8 cellular contexts compared by ENCODE assay signal in the genomic region with DNA sequence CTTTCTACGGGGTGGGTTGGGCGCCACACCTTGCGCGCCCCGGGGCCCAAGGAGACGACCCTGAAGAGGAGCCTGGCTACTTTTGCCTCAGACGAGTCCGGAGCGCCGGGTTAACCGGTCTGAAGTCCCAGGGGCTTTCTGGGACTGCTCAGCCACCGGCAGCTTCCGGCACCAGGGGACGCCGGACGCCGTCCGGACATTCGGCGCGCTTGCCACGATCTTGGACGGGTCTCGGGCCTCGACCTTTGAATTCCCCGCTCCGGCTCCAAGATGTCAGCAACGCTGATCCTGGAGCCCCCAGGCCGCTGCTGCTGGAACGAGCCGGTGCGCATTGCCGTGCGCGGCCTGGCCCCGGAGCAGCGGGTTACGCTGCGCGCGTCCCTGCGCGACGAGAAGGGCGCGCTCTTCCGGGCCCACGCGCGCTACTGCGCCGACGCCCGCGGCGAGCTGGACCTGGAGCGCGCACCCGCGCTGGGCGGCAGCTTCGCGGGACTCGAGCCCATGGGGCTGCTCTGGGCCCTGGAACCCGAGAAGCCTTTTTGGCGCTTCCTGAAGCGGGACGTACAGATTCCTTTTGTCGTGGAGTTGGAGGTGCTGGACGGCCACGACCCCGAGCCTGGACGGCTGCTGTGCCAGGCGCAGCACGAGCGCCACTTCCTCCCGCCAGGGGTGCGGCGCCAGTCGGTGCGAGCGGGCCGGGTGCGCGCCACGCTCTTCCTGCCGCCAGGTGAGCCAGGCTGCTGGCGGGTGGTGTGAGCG.
A peak's percentile ranks its signal among the peaks of the same experiment; 100 is the strongest.
DNase-seq lines count a peak whose midpoint lies in the region; ATAC-seq and TF ChIP-seq lines count a peak whose summit lies in the region.

TSS of gene ACOT4 (plus strand) at position 184 of the 759 bp plus-strand sequence. CDS start at position 271, 87 bp downstream.

- peak within 1 kb of the TSS; percentile 74 for H3K4me3 ChIP-seq in GM12864 (ENCODE audit: low read depth, low read length)
- peak within 1 kb of the TSS; percentile 51 to 52 for H3K4me3 ChIP-seq in cardiac fibroblast (replicated peaks in 1 of 2; ENCODE audit: low read depth in 2 of 2, low read length in 2 of 2)

- DNase-seq in GM12864 (ENCODE audit: low read depth) (no peak), T-helper 9 cell (peak; percentile 29), cardiac fibroblast (ENCODE audit: low read depth in 2 of 2) (peak in 1 of 2 donors; percentile 31), kidney tubule cell (ENCODE audit: low spot score) (peak; percentile 45), dedifferentiated amniotic fluid mesenchymal stem cell (ENCODE audit: extremely low spot score) (no peak)
- DNase-seq in stimulated activated CD4-positive, alpha-beta T cell treated with anti-CD3 and anti-CD28 coated beads, Interleukin-2, amount 100 ng/mL, for 48 hours = peak; percentile 23 to 30
- no peak for DNase-seq in effector CD8-positive, alpha-beta T cell (lab: John Stamatoyannopoulos, UW)

- TF ChIP-seq CTCF in GM12864 (IDR thresholded peaks at IDR 0.05; ENCODE audit: low read depth, low read length, missing control alignments) (peak; percentile 31), cardiac fibroblast (IDR thresholded peaks at IDR 0.05; ENCODE audit: low read depth, low read length) (no peak)

- peak; percentile 59 for ATAC-seq in HG03135 (IDR thresholded peaks at IDR 0.05; ENCODE audit: unreplicated experiment)

Comparison
In these comparisons a context has a peak if more than half of its experiments do, and no peak if none do; other contexts are left out.
1. DNase-seq: peak in T-helper 9 cell (single experiment), kidney tubule cell (single experiment) and stimulated activated CD4-positive, alpha-beta T cell treated with anti-CD3 and anti-CD28 coated beads, Interleukin-2, amount 100 ng/mL, for 48 hours (2 of 2); none in GM12864 (single experiment), dedifferentiated amniotic fluid mesenchymal stem cell (single experiment) and effector CD8-positive, alpha-beta T cell (single experiment).